Comparison of ENCODE assay signal across 22 cellular contexts in genomic region chr2:233980955-233981555, GRCh38.
A peak's percentile ranks its signal among the peaks of the same experiment; 100 is the strongest.
DNase-seq lines count a peak whose midpoint lies in the region; ATAC-seq and TF ChIP-seq lines count a peak whose summit lies in the region.
"Had no signal": no experiment of that assay in that cellular context is flagged by ENCODE, and none has a peak within 500 bp of the region (broad histone marks: within the 10 kb centered on the region; RNA-seq: fewer than 3 reads in every experiment).

No MANE protein-coding gene starts in this region.

- H3K27ac ChIP-seq in breast epithelium, result peak overlapping the region; percentile 86 to 87

- H3K9me3 Mint-ChIP-seq in MCF 10A (ENCODE audit: unreplicated experiment), result peaks cover 9% of the 10 kb centered on the region
- H3K9me3 Mint-ChIP-seq in natural killer cell, result no peaks in the 10 kb centered on the region

- BruUV-seq in MCF 10A (replicated peaks; lab: Mats Ljungman, UMichigan), result no TSS peak

- H3K9me3 ChIP-seq in breast epithelium, result no peaks in the 10 kb centered on the region
- H3K9me3 ChIP-seq: Caco-2 had no signal

- no peaks in the 10 kb centered on the region for H3K4me1 ChIP-seq in breast epithelium
- H3K4me1 ChIP-seq: Caco-2 had no signal

- ATAC-seq in natural killer cell (no peak), HG02759 (IDR thresholded peaks at IDR 0.05; ENCODE audit: unreplicated experiment) (no peak), HG03108 (IDR thresholded peaks at IDR 0.05; ENCODE audit: unreplicated experiment) (no peak)
- ATAC-seq: activated T-cell treated with anti-CD3 and anti-CD28 coated beads, Interleukin-2, amount 50 U/mL, for 4 hours; right cardiac atrium had no signal

- TF ChIP-seq CTCF in breast epithelium (IDR thresholded peaks at IDR 0.05), result no peak
- TF ChIP-seq CTCF in MCF 10A (IDR thresholded peaks at IDR 0.05; ENCODE audit: unreplicated experiment), result no peak
- no peak for TF ChIP-seq CTCF in natural killer cell (IDR thresholded peaks at IDR 0.05)
- no peak for TF ChIP-seq CTCF in GM20000 (IDR thresholded peaks at IDR 0.05; ENCODE audit: extremely low read depth, missing control alignments)

- H3K36me3 Mint-ChIP-seq in MCF 10A (ENCODE audit: insufficient read depth, unreplicated experiment) (no peaks in the 10 kb centered on the region), natural killer cell (no peaks in the 10 kb centered on the region)
- H3K36me3 Mint-ChIP-seq: activated naive CD8-positive, alpha-beta T cell had no signal

- POLR2A ChIA-PET in MCF 10A (lab: Yijun Ruan, JAX), result interaction anchor here (0.9 kb wide), 1 partner anchor 135 kb away, joined by 3 read pairs; no protein-coding TSS in a partner anchor

- CTCF ChIA-PET in MCF 10A (lab: Yijun Ruan, JAX), result interaction anchor here (0.6 to 1.5 kb wide), 4 partner anchors 97 to 564 kb away, joined by 3 to 8 read pairs (median 3); no protein-coding TSS in a partner anchor

- H3K27me3 Mint-ChIP-seq in MCF 10A (ENCODE audit: insufficient read depth, unreplicated experiment) (no peaks in the 10 kb centered on the region), natural killer cell (ENCODE audit: low read depth in 2 of 2) (peaks cover 5 to 9% of the 10 kb centered on the region in 2 donors)
- H3K27me3 Mint-ChIP-seq: activated naive CD8-positive, alpha-beta T cell had no signal

- H3K4me3 Mint-ChIP-seq in MCF 10A (ENCODE audit: unreplicated experiment) (no peak overlapping the region), natural killer cell (no peak overlapping the region)
- H3K4me3 Mint-ChIP-seq: activated naive CD8-positive, alpha-beta T cell; activated T-cell treated with anti-CD3 and anti-CD28 coated beads, Interleukin-2, amount 50 U/mL, for 4 hours had no signal

- H3K27ac Mint-ChIP-seq in MCF 10A (ENCODE audit: low read depth, unreplicated experiment) (no peak overlapping the region), natural killer cell (no peak overlapping the region)
- H3K27ac Mint-ChIP-seq: activated naive CD8-positive, alpha-beta T cell had no signal

- H3K4me1 Mint-ChIP-seq in MCF 10A (ENCODE audit: insufficient read depth, unreplicated experiment) (peaks cover 28% of the 10 kb centered on the region), natural killer cell (peaks cover 26 to 40% of the 10 kb centered on the region in 2 donors)

- H3K36me3 ChIP-seq in breast epithelium, result no peaks in the 10 kb centered on the region

- intact Hi-C loops in breast epithelium (cut with DNase I; ENCODE audit: low total_unique reads), result no loop called here
- intact Hi-C loops in MCF 10A (cut with micrococcal nuclease), result no loop called here
- intact Hi-C loops in natural killer cell (cut with micrococcal nuclease), result no loop called here

- DNase-seq in breast epithelium (ENCODE audit: low spot score in 2 of 2), result no peak
- no peak for DNase-seq in MCF 10A (ENCODE audit: unreplicated experiment)
- peak; percentile 86 for DNase-seq in NCI-H446 treated with DMSO at 0.1 percent for 48 hours (lab: John Stamatoyannopoulos, UW)
- peak; percentile 30 for DNase-seq in cerebellum (ENCODE audit: low spot score)
- DNase-seq in natural killer cell, result no peak
- DNase-seq in GM20000 (ENCODE audit: low spot score), result no peak
- DNase-seq: activated CD4-positive, alpha-beta T cell treated with anti-CD3 and anti-CD28 coated beads, Interleukin-2, amount 50 U/mL, for 1 hour; activated T-cell treated with anti-CD3 and anti-CD28 coated beads, Interleukin-2, amount 50 U/mL, for 4 hours; Caco-2; central memory CD4-positive, alpha-beta T cell; effector CD8-positive, alpha-beta T cell; GF-D8; H7; hippocampal formation; midbrain; NCI-H345; nucleus accumbens; OCI-M1; right cardiac atrium had no signal

- H3K4me3 ChIP-seq in breast epithelium, result no peak overlapping the region

- TF ChIP-seq POLR2A in breast epithelium (IDR thresholded peaks at IDR 0.05), result no peak

- no peaks in the 10 kb centered on the region for H3K27me3 ChIP-seq in breast epithelium

Comparison
In these comparisons a context has a peak if more than half of its experiments do, and no peak if none do; other contexts are left out.
1. DNase-seq: peak in NCI-H446 treated with DMSO at 0.1 percent for 48 hours (single experiment) and cerebellum (single experiment); none in breast epithelium (0 of 2), MCF 10A (single experiment), natural killer cell (single experiment) and GM20000 (single experiment).